In genomic region chr13:99311748-99312492, GRCh38 we compare ENCODE assay signal across 1 cellular context.
TF ChIP-seq lines count a peak whose summit lies in the region.

No MANE protein-coding gene starts in this region.

TF ChIP-seq in A549, 52 proteins besides CTCF, POLR2A, EP300 and RAD21 (continued from another document):
- TF ChIP-seq CEBPB (IDR thresholded peaks at IDR 0.05), result peak; percentile 41 to 70; a peak in 3 of 4 replicates
- no peak for TF ChIP-seq SREBF2 (IDR thresholded peaks at IDR 0.05)
- no peak for TF ChIP-seq KDM1A (IDR thresholded peaks at IDR 0.05; ENCODE audit: low read depth)
- no peak for TF ChIP-seq RARB (CRISPR knock-in tag; IDR thresholded peaks at IDR 0.05)
- TF ChIP-seq ZC3H11A (IDR thresholded peaks at IDR 0.05), result no peak
- no peak for TF ChIP-seq ZNF302 (CRISPR knock-in tag; IDR thresholded peaks at IDR 0.05)
